Comparison of ENCODE assay signal across 26 cellular contexts in genomic region chr5:31833005-31833404, GRCh38.
DNase-seq lines count a peak whose midpoint lies in the region; ATAC-seq, FAIRE-seq and TF ChIP-seq lines count a peak whose summit lies in the region.
"Had no signal": no experiment of that assay in that cellular context is flagged by ENCODE, and none has a peak within 500 bp of the region (broad histone marks: within the 10 kb centered on the region; RNA-seq: fewer than 3 reads in every experiment).

No MANE protein-coding gene starts in this region.

- no peaks in the 10 kb centered on the region for H3K9me3 Mint-ChIP-seq in MCF 10A (ENCODE audit: unreplicated experiment)
- no peaks in the 10 kb centered on the region for H3K9me3 Mint-ChIP-seq in astrocyte (ENCODE audit: unreplicated experiment)

- POLR2A ChIA-PET in MCF 10A (lab: Yijun Ruan, JAX) = interaction anchor here (1.0 kb wide), 1 partner anchor 8 kb away, joined by 4 read pairs; no protein-coding TSS in a partner anchor

- H3K79me2 ChIP-seq in mammary epithelial cell (ENCODE audit: insufficient read depth, low read length) (no peaks in the 10 kb centered on the region), astrocyte (ENCODE audit: insufficient read depth, low read length) (no peaks in the 10 kb centered on the region)

- H3K27ac Mint-ChIP-seq in MCF 10A (ENCODE audit: low read depth, unreplicated experiment) (no peak overlapping the region), astrocyte (ENCODE audit: unreplicated experiment) (no peak overlapping the region)
- H3K27ac Mint-ChIP-seq: CD4-positive, alpha-beta memory T cell had no signal

- peaks cover 3% of the 10 kb centered on the region for H3K9me3 ChIP-seq in mammary epithelial cell (replicated peaks; ENCODE audit: insufficient read depth, low read length)
- no peaks in the 10 kb centered on the region for H3K9me3 ChIP-seq in astrocyte (ENCODE audit: insufficient read depth, low read depth, low read length)
- no peaks in the 10 kb centered on the region for H3K9me3 ChIP-seq in psoas muscle
- H3K9me3 ChIP-seq in left ventricle myocardium inferior (replicated peaks) = peaks cover 15% of the 10 kb centered on the region
- H3K9me3 ChIP-seq: SJCRH30 had no signal

- H3K4me1 Mint-ChIP-seq in MCF 10A (ENCODE audit: insufficient read depth, unreplicated experiment) (peaks cover under 1% of the 10 kb centered on the region), astrocyte (ENCODE audit: low read depth, unreplicated experiment) (peaks cover 4% of the 10 kb centered on the region)
- H3K4me1 Mint-ChIP-seq: CD4-positive, alpha-beta memory T cell had no signal

- H3K9ac ChIP-seq in mammary epithelial cell (ENCODE audit: insufficient read depth, low read length) (no peak overlapping the region), astrocyte (ENCODE audit: low read length) (no peak overlapping the region)
- H3K9ac ChIP-seq: BLaER1 treated with 17β-estradiol and CSF1 and Interleukin-3, amounts not matched to agents 10 nM and 100 nM; KMS-11 had no signal

- FAIRE-seq in astrocyte (lab: Jason Lieb, UNC) (no peak), urothelium cell line (lab: Jason Lieb, UNC) (peak; percentile 5)
- FAIRE-seq: GM12891 had no signal

- CTCF ChIA-PET in MCF 10A (lab: Yijun Ruan, JAX) (interaction anchor here (0.5 to 1.5 kb wide), 6 partner anchors 12 to 253 kb away, joined by 3 to 7 read pairs (median 3); no protein-coding TSS in a partner anchor), mammary epithelial cell (lab: Charles Lee; ENCODE audit: low non-redundant PET) (no interaction called here)

- no peaks in the 10 kb centered on the region for H3K36me3 Mint-ChIP-seq in MCF 10A (ENCODE audit: insufficient read depth, unreplicated experiment)
- no peaks in the 10 kb centered on the region for H3K36me3 Mint-ChIP-seq in astrocyte (ENCODE audit: low read depth, unreplicated experiment)

- 59% methylated on average over 3 of the region's 3 CpGs for WGBS in mammary epithelial cell (ENCODE audit: low coverage, missing lambda C conversion rate)
- 75 to 78% (median 75%) methylated on average over 3 of the region's 3 CpGs for WGBS in psoas muscle, 3 donors

- no peak overlapping the region for H3K4me2 ChIP-seq in mammary epithelial cell (ENCODE audit: insufficient read depth, low read depth, low read length)
- H3K4me2 ChIP-seq in astrocyte (ENCODE audit: low read length) = no peak overlapping the region
- H3K4me2 ChIP-seq: BLaER1 treated with 17β-estradiol and CSF1 and Interleukin-3, amounts not matched to agents 10 nM and 100 nM; KMS-11 had no signal

- H3K36me3 ChIP-seq in mammary epithelial cell (ENCODE audit: insufficient read depth, low read length) (no peaks in the 10 kb centered on the region), astrocyte (ENCODE audit: insufficient read depth, low read length) (no peaks in the 10 kb centered on the region), psoas muscle (ENCODE audit: insufficient read depth in 1 of 2, low read depth in 1 of 2) (no peaks in the 10 kb centered on the region), left ventricle myocardium inferior (no peaks in the 10 kb centered on the region)
- H3K36me3 ChIP-seq: BLaER1 treated with 17β-estradiol and CSF1 and Interleukin-3, amounts not matched to agents 10 nM and 100 nM; SJCRH30 had no signal

- H4K20me1 ChIP-seq in mammary epithelial cell (ENCODE audit: insufficient read depth, low read length) (no peaks in the 10 kb centered on the region), astrocyte (ENCODE audit: insufficient read depth, low read length) (no peaks in the 10 kb centered on the region)
- H4K20me1 ChIP-seq: BLaER1 treated with 17β-estradiol and CSF1 and Interleukin-3, amounts not matched to agents 10 nM and 100 nM had no signal

- H3K4me1 ChIP-seq in mammary epithelial cell (ENCODE audit: insufficient read depth, low read length) (no peaks in the 10 kb centered on the region), astrocyte (ENCODE audit: insufficient read depth, low read length) (no peaks in the 10 kb centered on the region), psoas muscle (no peaks in the 10 kb centered on the region), left ventricle myocardium inferior (no peaks in the 10 kb centered on the region)
- H3K4me1 ChIP-seq: BLaER1 treated with 17β-estradiol and CSF1 and Interleukin-3, amounts not matched to agents 10 nM and 100 nM; Caco-2; SJCRH30 had no signal

- no peak overlapping the region for H2AFZ ChIP-seq in mammary epithelial cell (ENCODE audit: low read depth, low read length)
- H2AFZ ChIP-seq in astrocyte (ENCODE audit: low read depth, low read length) = no peak overlapping the region

- intact Hi-C loops in MCF 10A (cut with micrococcal nuclease) (no loop called here), mammary epithelial cell (cut with micrococcal nuclease) (no loop called here), psoas muscle (cut with DNase I) (no loop called here), left ventricle myocardium inferior (cut with micrococcal nuclease) (no loop called here)

- DNase-seq in MCF 10A (ENCODE audit: unreplicated experiment) (peak; percentile 51), mammary epithelial cell (no peak), astrocyte (ENCODE audit: low read depth) (peak; percentile 22), iris pigment epithelial cell (ENCODE audit: low read depth) (peak; percentile 29), urothelium cell line (ENCODE audit: low spot score) (no peak), psoas muscle (no peak), activated T-cell treated with anti-CD3 and anti-CD28 coated beads for 4 hours (no peak), left ventricle myocardium inferior (no peak)
- DNase-seq: Caco-2; CD4-positive, alpha-beta memory T cell; DMS 273 treated with DMSO at 0.1 percent for 48 hours; DMS79 treated with DMSO at 0.1 percent for 48 hours; GOT3; HCEC 1CT; IMR-90; NCI-H1417; NCI-H1694 treated with DMSO at 0.1 percent for 48 hours; NCI-H2081 treated with DMSO at 0.1 percent for 48 hours; NCI-H2227 treated with DMSO at 0.1 percent for 48 hours; NCI-H510A treated with DMSO at 0.1 percent for 48 hours; NCI-H748 treated with DMSO at 0.1 percent for 48 hours; SJCRH30 had no signal

- no peak for ATAC-seq in psoas muscle

- dilution Hi-C loops in mammary epithelial cell (cut with HindIII; ENCODE audit: low sequenced_read_pairs) = no loop called here

- H3K27me3 ChIP-seq in mammary epithelial cell (ENCODE audit: insufficient read depth, low read length) (no peaks in the 10 kb centered on the region), astrocyte (ENCODE audit: insufficient read depth, low read length) (no peaks in the 10 kb centered on the region), psoas muscle (ENCODE audit: insufficient read depth in 3 of 3, low read length in 2 of 3) (no peaks in the 10 kb centered on the region), left ventricle myocardium inferior (ENCODE audit: low read depth) (no peaks in the 10 kb centered on the region)
- H3K27me3 ChIP-seq: BLaER1 treated with 17β-estradiol and CSF1 and Interleukin-3, amounts not matched to agents 10 nM and 100 nM; SJCRH30 had no signal

- H3K4me3 Mint-ChIP-seq in MCF 10A (ENCODE audit: unreplicated experiment) = no peak overlapping the region
- H3K4me3 Mint-ChIP-seq in astrocyte (ENCODE audit: unreplicated experiment) = no peak overlapping the region
- H3K4me3 Mint-ChIP-seq: CD4-positive, alpha-beta memory T cell had no signal

- H3K27me3 Mint-ChIP-seq in MCF 10A (ENCODE audit: insufficient read depth, unreplicated experiment) (no peaks in the 10 kb centered on the region), astrocyte (ENCODE audit: low read depth, unreplicated experiment) (no peaks in the 10 kb centered on the region)

- H3K27ac ChIP-seq in mammary epithelial cell (ENCODE audit: insufficient read depth, low read depth, low read length) (no peak overlapping the region), astrocyte (ENCODE audit: low read depth, low read length) (no peak overlapping the region), psoas muscle (no peak overlapping the region), left ventricle myocardium inferior (replicated peaks) (no peak overlapping the region)
- H3K27ac ChIP-seq: 22Rv1; BLaER1 treated with 17β-estradiol and CSF1 and Interleukin-3, amounts not matched to agents 10 nM and 100 nM; KMS-11; SJCRH30 had no signal

- no peak for TF ChIP-seq CTCF in MCF 10A (IDR thresholded peaks at IDR 0.05; ENCODE audit: unreplicated experiment)
- no peak for TF ChIP-seq CTCF in mammary epithelial cell (conservative IDR thresholded peaks at IDR 0.05 in 1 of 2, IDR thresholded peaks at IDR 0.05 in 1 of 2; ENCODE audit: extremely low read depth in 1 of 2, insufficient read depth in 1 of 2, low read depth in 1 of 2, low read length in 2 of 2)
- no peak for TF ChIP-seq CTCF in astrocyte (IDR thresholded peaks at IDR 0.05; ENCODE audit: insufficient read depth, low read depth, low read length)
- no peak for TF ChIP-seq CTCF in psoas muscle (IDR thresholded peaks at IDR 0.05)
- no peak for TF ChIP-seq CTCF in left ventricle myocardium inferior (IDR thresholded peaks at IDR 0.05; ENCODE audit: borderline replicate concordance)

- in situ Hi-C loops in mammary epithelial cell (cut with MboI; ENCODE audit: low sequenced_read_pairs in 2 of 2) = no loop called here

- no TSS peak for BruUV-seq in MCF 10A (replicated peaks; lab: Mats Ljungman, UMichigan)
- no TSS peak for BruUV-seq in mammary epithelial cell (replicated peaks; lab: Mats Ljungman, UMichigan)

- H3K4me3 ChIP-seq in mammary epithelial cell (replicated peaks in 1 of 3; ENCODE audit: insufficient read depth in 1 of 3, low read depth in 2 of 3, low read length in 3 of 3) = no peak overlapping the region
- no peak overlapping the region for H3K4me3 ChIP-seq in astrocyte (ENCODE audit: insufficient read depth, low read depth, low read length)
- H3K4me3 ChIP-seq in psoas muscle = no peak overlapping the region
- no peak overlapping the region for H3K4me3 ChIP-seq in left ventricle myocardium inferior
- H3K4me3 ChIP-seq: BLaER1 treated with 17β-estradiol and CSF1 and Interleukin-3, amounts not matched to agents 10 nM and 100 nM; SJCRH30 had no signal

Comparison
In these comparisons a context has a peak if more than half of its experiments do, and no peak if none do; other contexts are left out.
1. DNase-seq: peak in MCF 10A (single experiment), astrocyte (single experiment) and iris pigment epithelial cell (single experiment); none in mammary epithelial cell (single experiment), urothelium cell line (single experiment), psoas muscle (0 of 2), activated T-cell treated with anti-CD3 and anti-CD28 coated beads for 4 hours (single experiment) and left ventricle myocardium inferior (single experiment).